In the genomic region with DNA sequence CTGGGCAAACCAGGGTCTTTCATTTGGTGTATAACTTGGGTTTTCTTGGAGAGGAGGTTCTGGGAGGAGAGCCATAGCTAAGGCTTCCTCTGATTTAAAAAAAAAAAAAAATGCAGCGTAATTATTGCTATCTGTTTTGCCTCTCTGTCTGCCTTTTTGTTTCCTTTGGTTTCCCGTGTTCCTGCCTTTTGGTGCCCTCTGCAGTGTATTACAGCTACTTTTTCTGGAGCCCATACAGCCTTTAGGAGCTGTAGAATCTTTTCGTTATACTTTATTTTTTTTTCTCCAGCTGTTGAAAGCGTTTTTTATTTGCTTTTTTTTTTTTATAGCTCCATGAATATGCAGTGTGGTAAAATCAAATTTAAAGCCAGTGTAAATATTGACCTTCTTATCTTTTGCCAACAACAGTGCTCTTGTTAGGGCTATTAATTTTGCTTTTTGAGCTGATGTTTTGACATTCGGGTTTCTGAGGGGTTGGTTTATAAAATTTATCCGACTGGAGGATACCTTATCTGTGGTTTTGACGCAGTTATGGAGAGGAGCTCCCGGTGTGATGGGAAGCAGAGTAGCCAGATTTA, we compare ENCODE assay signal across 1 cellular context.
TF ChIP-seq lines count a peak whose summit lies in the region.

No MANE protein-coding gene starts in this region.

TF ChIP-seq in K562, 482 proteins besides CTCF, POLR2A, EP300 and RAD21 (continued from another document):
- TF ChIP-seq, protein P1, sequence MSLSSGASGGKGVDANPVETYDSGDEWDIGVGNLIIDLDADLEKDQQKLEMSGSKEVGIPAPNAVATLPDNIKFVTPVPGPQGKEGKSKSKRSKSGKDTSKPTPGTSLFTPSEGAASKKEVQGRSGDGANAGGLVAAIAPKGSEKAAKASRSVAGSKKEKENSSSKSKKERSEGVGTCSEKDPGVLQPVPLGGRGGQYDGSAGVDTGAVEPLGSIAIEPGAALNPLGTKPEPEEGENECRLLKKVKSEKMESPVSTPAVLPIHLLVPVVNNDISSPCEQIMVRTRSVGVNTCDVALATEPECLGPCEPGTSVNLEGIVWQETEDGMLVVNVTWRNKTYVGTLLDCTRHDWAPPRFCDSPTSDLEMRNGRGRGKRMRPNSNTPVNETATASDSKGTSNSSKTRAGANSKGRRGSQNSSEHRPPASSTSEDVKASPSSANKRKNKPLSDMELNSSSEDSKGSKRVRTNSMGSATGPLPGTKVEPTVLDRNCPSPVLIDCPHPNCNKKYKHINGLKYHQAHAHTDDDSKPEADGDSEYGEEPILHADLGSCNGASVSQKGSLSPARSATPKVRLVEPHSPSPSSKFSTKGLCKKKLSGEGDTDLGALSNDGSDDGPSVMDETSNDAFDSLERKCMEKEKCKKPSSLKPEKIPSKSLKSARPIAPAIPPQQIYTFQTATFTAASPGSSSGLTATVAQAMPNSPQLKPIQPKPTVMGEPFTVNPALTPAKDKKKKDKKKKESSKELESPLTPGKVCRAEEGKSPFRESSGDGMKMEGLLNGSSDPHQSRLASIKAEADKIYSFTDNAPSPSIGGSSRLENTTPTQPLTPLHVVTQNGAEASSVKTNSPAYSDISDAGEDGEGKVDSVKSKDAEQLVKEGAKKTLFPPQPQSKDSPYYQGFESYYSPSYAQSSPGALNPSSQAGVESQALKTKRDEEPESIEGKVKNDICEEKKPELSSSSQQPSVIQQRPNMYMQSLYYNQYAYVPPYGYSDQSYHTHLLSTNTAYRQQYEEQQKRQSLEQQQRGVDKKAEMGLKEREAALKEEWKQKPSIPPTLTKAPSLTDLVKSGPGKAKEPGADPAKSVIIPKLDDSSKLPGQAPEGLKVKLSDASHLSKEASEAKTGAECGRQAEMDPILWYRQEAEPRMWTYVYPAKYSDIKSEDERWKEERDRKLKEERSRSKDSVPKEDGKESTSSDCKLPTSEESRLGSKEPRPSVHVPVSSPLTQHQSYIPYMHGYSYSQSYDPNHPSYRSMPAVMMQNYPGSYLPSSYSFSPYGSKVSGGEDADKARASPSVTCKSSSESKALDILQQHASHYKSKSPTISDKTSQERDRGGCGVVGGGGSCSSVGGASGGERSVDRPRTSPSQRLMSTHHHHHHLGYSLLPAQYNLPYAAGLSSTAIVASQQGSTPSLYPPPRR (CRISPR knock-in tag; IDR thresholded peaks at IDR 0.05; ENCODE audit: borderline replicate concordance), result no peak
- TF ChIP-seq RBM17 (IDR thresholded peaks at IDR 0.05; ENCODE audit: borderline replicate concordance, low read depth, low read length) (no peak), EGR1 (conservative IDR thresholded peaks at IDR 0.05) (no peak), SPI1 (IDR thresholded peaks at IDR 0.05; ENCODE audit: borderline replicate concordance, low read depth, low read length) (no peak), U2AF2 (optimal IDR thresholded peaks at IDR 0.05; ENCODE audit: low read depth, low read length) (no peak), HNRNPLL (IDR thresholded peaks at IDR 0.05; ENCODE audit: low read depth, low read length, poor library complexity, severe bottlenecking) (no peak), ZNF41 (CRISPR knock-in tag; conservative IDR thresholded peaks at IDR 0.05) (no peak), HLTF (IDR thresholded peaks at IDR 0.05) (no peak), KAT7 (CRISPR knock-in tag; IDR thresholded peaks at IDR 0.05; ENCODE audit: borderline replicate concordance) (no peak), ZFP30 (CRISPR knock-in tag; IDR thresholded peaks at IDR 0.05; ENCODE audit: borderline replicate concordance) (no peak), ZNF134 (CRISPR knock-in tag; conservative IDR thresholded peaks at IDR 0.05) (no peak), KDM1A (IDR thresholded peaks at IDR 0.05) (peak in 1 of 2 experiments; percentile 33; a peak in 1 of 4 replicates), MEIS2 (IDR thresholded peaks at IDR 0.05; ENCODE audit: partially characterized antibody) (peak; percentile 72), RNF2 (IDR thresholded peaks at IDR 0.05) (no peak), FOXA3 (CRISPR knock-in tag; conservative IDR thresholded peaks at IDR 0.05 in 1 of 2, IDR thresholded peaks at IDR 0.05 in 1 of 2) (0 out of 4 replicates have a peak, but pooled peaks of 1 of the 2 experiments have one; percentile 45), ZC3H11A (IDR thresholded peaks at IDR 0.05; ENCODE audit: low read depth, low read length) (no peak), GABPB2 (CRISPR knock-in tag; conservative IDR thresholded peaks at IDR 0.05) (no peak)
- TF ChIP-seq, protein P2, sequence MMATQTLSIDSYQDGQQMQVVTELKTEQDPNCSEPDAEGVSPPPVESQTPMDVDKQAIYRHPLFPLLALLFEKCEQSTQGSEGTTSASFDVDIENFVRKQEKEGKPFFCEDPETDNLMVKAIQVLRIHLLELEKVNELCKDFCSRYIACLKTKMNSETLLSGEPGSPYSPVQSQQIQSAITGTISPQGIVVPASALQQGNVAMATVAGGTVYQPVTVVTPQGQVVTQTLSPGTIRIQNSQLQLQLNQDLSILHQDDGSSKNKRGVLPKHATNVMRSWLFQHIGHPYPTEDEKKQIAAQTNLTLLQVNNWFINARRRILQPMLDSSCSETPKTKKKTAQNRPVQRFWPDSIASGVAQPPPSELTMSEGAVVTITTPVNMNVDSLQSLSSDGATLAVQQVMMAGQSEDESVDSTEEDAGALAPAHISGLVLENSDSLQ (IDR thresholded peaks at IDR 0.05), result peak; percentile 18; the same call in 1 of the 2 replicates
- TF ChIP-seq, protein P3, sequence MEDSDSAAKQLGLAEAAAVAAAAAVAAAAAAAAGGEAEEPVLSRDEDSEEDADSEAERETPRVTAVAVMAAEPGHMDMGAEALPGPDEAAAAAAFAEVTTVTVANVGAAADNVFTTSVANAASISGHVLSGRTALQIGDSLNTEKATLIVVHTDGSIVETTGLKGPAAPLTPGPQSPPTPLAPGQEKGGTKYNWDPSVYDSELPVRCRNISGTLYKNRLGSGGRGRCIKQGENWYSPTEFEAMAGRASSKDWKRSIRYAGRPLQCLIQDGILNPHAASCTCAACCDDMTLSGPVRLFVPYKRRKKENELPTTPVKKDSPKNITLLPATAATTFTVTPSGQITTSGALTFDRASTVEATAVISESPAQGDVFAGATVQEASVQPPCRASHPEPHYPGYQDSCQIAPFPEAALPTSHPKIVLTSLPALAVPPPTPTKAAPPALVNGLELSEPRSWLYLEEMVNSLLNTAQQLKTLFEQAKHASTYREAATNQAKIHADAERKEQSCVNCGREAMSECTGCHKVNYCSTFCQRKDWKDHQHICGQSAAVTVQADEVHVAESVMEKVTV (CRISPR knock-in tag; IDR thresholded peaks at IDR 0.05), result no peak
- TF ChIP-seq, protein P4, sequence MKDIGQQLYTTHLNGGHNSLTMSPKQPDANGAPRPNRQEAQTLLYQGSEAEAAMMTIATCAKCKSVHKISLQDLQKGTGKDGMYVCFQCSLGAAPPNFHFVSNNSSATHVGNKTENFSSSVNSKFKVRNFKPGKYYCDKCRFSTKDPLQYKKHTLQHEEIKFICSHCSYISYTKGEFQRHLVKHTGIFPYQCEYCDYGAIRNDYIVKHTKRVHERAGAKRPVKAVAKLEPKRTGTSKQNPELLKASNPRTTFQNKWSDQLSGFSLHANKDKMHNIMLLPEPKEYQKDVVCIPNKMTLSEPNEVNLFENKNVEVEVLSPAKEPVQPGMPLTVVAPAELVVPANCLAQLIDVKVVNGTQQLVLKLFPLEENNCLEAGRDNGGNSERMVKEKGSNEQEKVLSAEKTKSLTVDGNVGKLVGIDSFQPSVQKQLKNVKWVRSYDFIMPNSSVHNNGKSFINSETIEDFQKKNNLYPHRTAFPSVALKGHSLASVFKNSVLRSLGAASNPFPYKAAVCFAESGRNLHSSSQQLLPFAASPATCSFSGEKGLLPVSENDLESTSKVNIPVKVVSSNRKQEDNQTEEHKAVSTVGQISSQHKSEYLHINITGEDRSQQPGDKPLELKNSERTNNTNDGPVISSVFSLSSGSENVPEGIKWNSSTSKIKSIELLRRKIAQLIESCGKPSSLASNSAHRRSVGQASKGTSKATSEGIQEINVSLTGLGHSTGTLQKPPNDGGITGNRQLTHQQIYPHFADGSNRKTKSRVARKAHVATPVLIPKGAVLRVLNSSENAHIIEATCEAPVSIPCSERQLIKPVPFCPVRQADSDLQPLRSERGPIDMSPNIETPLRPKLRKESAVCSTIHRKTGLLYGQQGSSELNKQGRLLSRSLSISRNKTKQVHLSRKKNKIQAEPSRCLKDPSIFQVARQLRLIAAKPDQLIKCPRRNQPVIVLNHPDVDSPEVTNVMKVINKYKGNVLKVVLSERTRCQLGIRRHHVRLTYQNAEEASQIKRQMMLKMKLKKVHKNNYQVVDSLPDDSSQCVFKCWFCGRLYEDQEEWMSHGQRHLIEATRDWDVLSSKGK (CRISPR knock-in tag; IDR thresholded peaks at IDR 0.05), result no peak
- TF ChIP-seq, protein P5, sequence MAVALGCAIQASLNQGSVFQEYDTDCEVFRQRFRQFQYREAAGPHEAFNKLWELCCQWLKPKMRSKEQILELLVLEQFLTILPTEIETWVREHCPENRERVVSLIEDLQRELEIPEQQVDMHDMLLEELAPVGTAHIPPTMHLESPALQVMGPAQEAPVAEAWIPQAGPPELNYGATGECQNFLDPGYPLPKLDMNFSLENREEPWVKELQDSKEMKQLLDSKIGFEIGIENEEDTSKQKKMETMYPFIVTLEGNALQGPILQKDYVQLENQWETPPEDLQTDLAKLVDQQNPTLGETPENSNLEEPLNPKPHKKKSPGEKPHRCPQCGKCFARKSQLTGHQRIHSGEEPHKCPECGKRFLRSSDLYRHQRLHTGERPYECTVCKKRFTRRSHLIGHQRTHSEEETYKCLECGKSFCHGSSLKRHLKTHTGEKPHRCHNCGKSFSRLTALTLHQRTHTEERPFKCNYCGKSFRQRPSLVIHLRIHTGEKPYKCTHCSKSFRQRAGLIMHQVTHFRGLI (CRISPR knock-in tag; IDR thresholded peaks at IDR 0.05), result no peak
- TF ChIP-seq, protein P6, sequence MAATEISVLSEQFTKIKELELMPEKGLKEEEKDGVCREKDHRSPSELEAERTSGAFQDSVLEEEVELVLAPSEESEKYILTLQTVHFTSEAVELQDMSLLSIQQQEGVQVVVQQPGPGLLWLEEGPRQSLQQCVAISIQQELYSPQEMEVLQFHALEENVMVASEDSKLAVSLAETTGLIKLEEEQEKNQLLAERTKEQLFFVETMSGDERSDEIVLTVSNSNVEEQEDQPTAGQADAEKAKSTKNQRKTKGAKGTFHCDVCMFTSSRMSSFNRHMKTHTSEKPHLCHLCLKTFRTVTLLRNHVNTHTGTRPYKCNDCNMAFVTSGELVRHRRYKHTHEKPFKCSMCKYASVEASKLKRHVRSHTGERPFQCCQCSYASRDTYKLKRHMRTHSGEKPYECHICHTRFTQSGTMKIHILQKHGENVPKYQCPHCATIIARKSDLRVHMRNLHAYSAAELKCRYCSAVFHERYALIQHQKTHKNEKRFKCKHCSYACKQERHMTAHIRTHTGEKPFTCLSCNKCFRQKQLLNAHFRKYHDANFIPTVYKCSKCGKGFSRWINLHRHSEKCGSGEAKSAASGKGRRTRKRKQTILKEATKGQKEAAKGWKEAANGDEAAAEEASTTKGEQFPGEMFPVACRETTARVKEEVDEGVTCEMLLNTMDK (IDR thresholded peaks at IDR 0.05; ENCODE audit: borderline replicate concordance, insufficient read depth, low read depth, low read length, poor library complexity, severe bottlenecking), result no peak
